In genomic region chr7:79709574-79710409, GRCh38 we compare ENCODE assay signal across 12 cellular contexts.
A peak's percentile ranks its signal among the peaks of the same experiment; 100 is the strongest.
DNase-seq lines count a peak whose midpoint lies in the region; ATAC-seq and TF ChIP-seq lines count a peak whose summit lies in the region.
"Had no signal": no experiment of that assay in that cellular context is flagged by ENCODE, and none has a peak within 500 bp of the region (broad histone marks: within the 10 kb centered on the region; RNA-seq: fewer than 3 reads in every experiment).

No MANE protein-coding gene starts in this region.

- H3K4me1 ChIP-seq in mucosa of descending colon (ENCODE audit: low read depth), result no peaks in the 10 kb centered on the region
- no peaks in the 10 kb centered on the region for H3K4me1 ChIP-seq in HAP-1
- no peaks in the 10 kb centered on the region for H3K4me1 ChIP-seq in Karpas-422 (ENCODE audit: low read length)
- H3K4me1 ChIP-seq: BLaER1 had no signal

- no peak overlapping the region for H3K4me3 ChIP-seq in astrocyte of the spinal cord (ENCODE audit: low read depth, low read length)
- no peak overlapping the region for H3K4me3 ChIP-seq in mucosa of descending colon
- H3K4me3 ChIP-seq in HAP-1, result no peak overlapping the region
- no peak overlapping the region for H3K4me3 ChIP-seq in Karpas-422 (ENCODE audit: low read length)
- H3K4me3 ChIP-seq: BLaER1, cardiac muscle cell had no signal

- no peak overlapping the region for H3K9ac ChIP-seq in Karpas-422 (ENCODE audit: low read length)
- H3K9ac ChIP-seq: BLaER1 had no signal

- H2AFZ ChIP-seq in Karpas-422 (ENCODE audit: low read length), result no peak overlapping the region

- intact Hi-C loops in mucosa of descending colon (cut with DNase I, micrococcal nuclease), result no loop called here

- H3K36me3 ChIP-seq in mucosa of descending colon (ENCODE audit: low read depth), result no peaks in the 10 kb centered on the region
- no peaks in the 10 kb centered on the region for H3K36me3 ChIP-seq in HAP-1 (replicated peaks)
- H3K36me3 ChIP-seq in Karpas-422 (ENCODE audit: insufficient read depth, low read length), result no peaks in the 10 kb centered on the region
- H3K36me3 ChIP-seq: BLaER1, cardiac muscle cell had no signal

- H3K9me2 ChIP-seq in Karpas-422 (replicated peaks; ENCODE audit: insufficient read depth, low read length), result no peaks in the 10 kb centered on the region

- H3K27ac ChIP-seq in Karpas-422 (ENCODE audit: low read length), result no peak overlapping the region
- H3K27ac ChIP-seq: BLaER1, cardiac muscle cell had no signal

- no peaks in the 10 kb centered on the region for H4K20me1 ChIP-seq in Karpas-422 (ENCODE audit: insufficient read depth, low read depth, low read length)
- H4K20me1 ChIP-seq: BLaER1 had no signal

- no peak for TF ChIP-seq CTCF in astrocyte of the spinal cord (IDR thresholded peaks at IDR 0.05; ENCODE audit: low read depth, low read length)
- TF ChIP-seq CTCF in mucosa of descending colon (IDR thresholded peaks at IDR 0.05), result no peak

- H3K79me2 ChIP-seq in Karpas-422 (ENCODE audit: low read length), result no peaks in the 10 kb centered on the region

- no peaks in the 10 kb centered on the region for H3K9me3 ChIP-seq in mucosa of descending colon
- no peaks in the 10 kb centered on the region for H3K9me3 ChIP-seq in HAP-1
- H3K9me3 ChIP-seq in Karpas-422 (ENCODE audit: low read length), result peaks cover 23% of the 10 kb centered on the region
- H3K9me3 ChIP-seq: BLaER1 had no signal

- DNase-seq in H4 (ENCODE audit: low spot score) (peak; percentile 73), NCI-H2029 (lab: John Stamatoyannopoulos, UW) (peak; percentile 21), astrocyte of the spinal cord (ENCODE audit: low read depth, low spot score) (peak; percentile 40), mucosa of descending colon (peak in 1 of 3 donors; percentile 78), HAP-1 (ENCODE audit: low spot score in 2 of 2) (no peak), CD1c-positive myeloid dendritic cell (ENCODE audit: extremely low spot score) (no peak), Karpas-422 (no peak), UCSD-AML1 (lab: John Stamatoyannopoulos, UW; ENCODE audit: unreplicated experiment) (no peak)
- DNase-seq: activated CD4-positive, CD25-positive, alpha-beta regulatory T cell treated with anti-CD3 and anti-CD28 coated beads, Interleukin-2, amount 50 U/mL, for 72 hours; NCI-H774 had no signal

- in situ Hi-C loops in astrocyte of the spinal cord (cut with HindIII; ENCODE audit: low sequenced_read_pairs), result no loop called here
- in situ Hi-C loops in HAP-1 (cut with MboI; ENCODE audit: low sequenced_read_pairs), result no loop called here

- H3K27me3 ChIP-seq in HAP-1 (ENCODE audit: low read depth), result no peaks in the 10 kb centered on the region
- H3K27me3 ChIP-seq in Karpas-422 (ENCODE audit: low read length), result no peaks in the 10 kb centered on the region
- H3K27me3 ChIP-seq: BLaER1, cardiac muscle cell had no signal

- H3K4me2 ChIP-seq in Karpas-422 (ENCODE audit: low read depth, low read length, poor library complexity, severe bottlenecking), result no peak overlapping the region
- H3K4me2 ChIP-seq: BLaER1 had no signal

- ATAC-seq in mucosa of descending colon, result peak; percentile 96

Comparison
In these comparisons a context has a peak if more than half of its experiments do, and no peak if none do; other contexts are left out.
1. DNase-seq: peak in H4 (single experiment), NCI-H2029 (single experiment) and astrocyte of the spinal cord (single experiment); none in HAP-1 (0 of 2), CD1c-positive myeloid dendritic cell (single experiment), Karpas-422 (single experiment) and UCSD-AML1 (single experiment).